9 cellular contexts compared by ENCODE assay signal in the genomic region with DNA sequence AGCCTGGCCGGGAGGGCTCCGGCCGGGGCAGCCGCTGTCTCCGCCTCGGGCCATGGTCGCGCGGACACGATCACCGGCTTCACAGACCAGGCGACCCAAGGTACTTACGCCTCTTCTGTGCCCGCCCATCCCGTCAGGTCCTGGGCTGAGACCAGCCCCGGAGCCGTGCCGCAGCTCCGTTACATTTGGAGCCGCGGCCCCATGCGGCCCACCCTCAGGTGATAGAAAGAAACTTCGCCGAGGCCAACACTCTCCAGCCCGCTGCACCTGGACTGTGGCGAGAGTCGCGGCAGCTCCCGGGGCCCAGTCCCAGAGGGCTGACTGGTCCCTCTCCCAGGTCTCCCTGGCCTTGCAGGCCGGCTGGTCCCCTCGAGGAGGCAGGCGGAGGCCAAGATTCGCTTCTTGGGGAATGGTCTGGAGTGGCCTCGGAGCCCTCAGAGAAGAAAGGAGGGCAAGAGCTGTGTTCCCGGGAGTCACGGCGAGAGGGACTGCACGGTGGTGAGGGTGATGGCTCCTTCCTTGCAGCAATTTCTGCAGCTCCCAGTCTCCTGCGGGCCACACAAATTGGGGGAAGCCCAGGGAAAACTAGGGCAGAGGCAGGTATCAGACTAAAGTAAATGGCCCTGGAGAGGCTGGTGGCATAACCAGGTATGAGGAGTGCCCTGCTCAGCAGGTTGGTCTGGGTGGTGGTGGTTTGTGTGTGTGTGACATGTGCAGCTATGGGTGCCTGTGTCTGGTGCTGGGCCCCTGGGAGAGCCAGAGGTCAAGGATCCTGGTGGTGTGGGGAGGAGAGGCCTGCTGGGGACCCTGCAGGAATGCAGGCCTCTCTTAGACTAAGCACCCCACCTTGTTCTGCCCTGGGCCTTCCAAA. TPM values are rescaled to one million over a fixed set of nuclear protein-coding genes. Genes with fewer than 3 reads are reported as not detected.
DNase-seq lines count a peak whose midpoint lies in the region; ATAC-seq lines count a peak whose summit lies in the region.
"Had no signal": no experiment of that assay in that cellular context is flagged by ENCODE, and none has a peak within 500 bp of the region (broad histone marks: within the 10 kb centered on the region; RNA-seq: fewer than 3 reads in every experiment).

No MANE protein-coding gene starts in this region.

- DNase-seq in DMS53 (lab: John Stamatoyannopoulos, UW) (peak; percentile 37), DMS53 treated with DMSO at 0.1 percent for 48 hours (lab: John Stamatoyannopoulos, UW; ENCODE audit: unreplicated experiment) (no peak), T-cell (peak in 1 of 34 experiments; percentile 23), iPS DF 6.9 (ENCODE audit: low read depth, low spot score) (no peak), AG08396 (ENCODE audit: low spot score) (no peak), mesenteric fat pad (ENCODE audit: low spot score) (no peak), NOMO-1 (lab: John Stamatoyannopoulos, UW; ENCODE audit: unreplicated experiment in 2 of 2) (no peak)
- DNase-seq in stimulated activated effector memory CD8-positive, alpha-beta T cell treated with anti-CD3 and anti-CD28 coated beads, Interleukin-12 subunit alpha, Interleukin-12 subunit beta, amount 100 ng/mL, for 72 hours (ENCODE audit: low spot score in 2 of 2) = no peak
- DNase-seq: stimulated activated CD4-positive, alpha-beta T cell treated with anti-CD3 and anti-CD28 coated beads, Interleukin-12 subunit alpha, Interleukin-12 subunit beta, amount 100 ng/mL, for 4 hours had no signal

- H3K4me1 ChIP-seq in iPS DF 6.9 (ENCODE audit: control insufficient read depth, insufficient read depth, low read length) = peaks cover 15% of the 10 kb centered on the region

- H3K9me3 ChIP-seq in iPS DF 6.9 (ENCODE audit: control insufficient read depth, insufficient read depth, low read length) = no peaks in the 10 kb centered on the region

- H3K27me3 ChIP-seq in iPS DF 6.9 (ENCODE audit: control insufficient read depth, insufficient read depth, low read length) = peaks cover 91% of the 10 kb centered on the region

- ATAC-seq in T-cell (replicated peaks in 1 of 4) = no peak
- no peak for ATAC-seq in stimulated activated effector memory CD8-positive, alpha-beta T cell treated with anti-CD3 and anti-CD28 coated beads, Interleukin-12 subunit alpha, Interleukin-12 subunit beta, amount 100 ng/mL, for 72 hours

- CTCF ChIA-PET in T-cell (lab: Charles Lee) = interaction anchor here in 1 of 2 donors (2.0 kb wide), 1 partner anchor 16 kb away, joined by 7 read pairs; the partner anchor contains the start of gene HS1BP3

- no peaks in the 10 kb centered on the region for H3K36me3 Mint-ChIP-seq in T-cell
- peaks cover 6% of the 10 kb centered on the region for H3K36me3 Mint-ChIP-seq in stimulated activated effector memory CD8-positive, alpha-beta T cell treated with anti-CD3 and anti-CD28 coated beads, Interleukin-12 subunit alpha, Interleukin-12 subunit beta, amount 100 ng/mL, for 72 hours

- no peaks in the 10 kb centered on the region for H3K9me3 Mint-ChIP-seq in T-cell
- H3K9me3 Mint-ChIP-seq in stimulated activated effector memory CD8-positive, alpha-beta T cell treated with anti-CD3 and anti-CD28 coated beads, Interleukin-12 subunit alpha, Interleukin-12 subunit beta, amount 100 ng/mL, for 72 hours = no peaks in the 10 kb centered on the region

- peaks cover 38 to 72% of the 10 kb centered on the region in 2 donors for H3K27me3 Mint-ChIP-seq in T-cell

- H3K4me1 Mint-ChIP-seq in T-cell = peaks cover 6 to 25% (median 18%) of the 10 kb centered on the region in 3 donors
- H3K4me1 Mint-ChIP-seq in stimulated activated effector memory CD8-positive, alpha-beta T cell treated with anti-CD3 and anti-CD28 coated beads, Interleukin-12 subunit alpha, Interleukin-12 subunit beta, amount 100 ng/mL, for 72 hours = peaks cover 25% of the 10 kb centered on the region

- no peak overlapping the region for H3K27ac ChIP-seq in iPS DF 6.9 (ENCODE audit: low read length)

- POLR2A ChIA-PET in T-cell (lab: Charles Lee) = no interaction called here

- no peak overlapping the region for H3K27ac Mint-ChIP-seq in T-cell
- no peak overlapping the region for H3K27ac Mint-ChIP-seq in stimulated activated effector memory CD8-positive, alpha-beta T cell treated with anti-CD3 and anti-CD28 coated beads, Interleukin-12 subunit alpha, Interleukin-12 subunit beta, amount 100 ng/mL, for 72 hours

- WGBS in iPS DF 6.9 (ENCODE audit: insufficient coverage, insufficient read length) = no CpG with 5 or more reads among the region's 39 CpGs

- H3K4me3 Mint-ChIP-seq in T-cell = peak overlapping the region; percentile 51 to 64 (median 51)
- peak overlapping the region; percentile 22 for H3K4me3 Mint-ChIP-seq in stimulated activated effector memory CD8-positive, alpha-beta T cell treated with anti-CD3 and anti-CD28 coated beads, Interleukin-12 subunit alpha, Interleukin-12 subunit beta, amount 100 ng/mL, for 72 hours

- peak overlapping the region; percentile 38; the same call in 1 of the 2 replicates for H3K4me3 ChIP-seq in iPS DF 6.9 (ENCODE audit: low read length)

- no peaks in the 10 kb centered on the region; the same call in 1 of the 2 replicates for H3K36me3 ChIP-seq in iPS DF 6.9 (ENCODE audit: control insufficient read depth, insufficient read depth, low read length)

RNA-seq across cellular contexts. Expression of gene GDF7, which starts 0.8 kb away (rescaled TPM):
- under 1 TPM; 0.10 to 0.51 (median 0.16) TPM for total RNA-seq in T-cell
- 1.2 TPM for total RNA-seq in mesenteric fat pad

RNA-seq across cellular contexts. Expression of gene HS1BP3, which starts 16.9 kb away (rescaled TPM):
- total RNA-seq in T-cell = 10 to 100 TPM; 11.1 to 20.7 (median 17.2) TPM
- 28.8 TPM for total RNA-seq in mesenteric fat pad
